ENCODE assay signal across 8 cellular contexts in genomic region chr2:70946832-70947442, GRCh38. TPM values are rescaled to one million over a fixed set of nuclear protein-coding genes. Genes with fewer than 3 reads are reported as not detected.
DNase-seq lines count a peak whose midpoint lies in the region; ATAC-seq and TF ChIP-seq lines count a peak whose summit lies in the region.

No MANE protein-coding gene starts in this region.

- peak; percentile 19 to 60 (median 49) for DNase-seq in CD8-positive, alpha-beta T cell
- DNase-seq in HK-2 (ENCODE audit: unreplicated experiment) = peak; percentile 38
- DNase-seq in NOMO-1 treated with dmso at 0.1 percent for 144 hours (lab: John Stamatoyannopoulos, UW; ENCODE audit: unreplicated experiment) = peak; percentile 37
- DNase-seq in activated T-cell treated with anti-CD3 and anti-CD28 coated beads, Interleukin-2, amount 50 U/mL, for 1 hour = peak; percentile 33
- peak; percentile 70 for DNase-seq in fibroblast of the aortic adventitia (ENCODE audit: low read depth)
- peak; percentile 88 for DNase-seq in osteoblast (ENCODE audit: insufficient read length, low spot score, missing footprints)

- CTCF ChIA-PET in CD8-positive, alpha-beta T cell (lab: Charles Lee) = interaction anchor here (0.6 to 3.9 kb wide), 29 partner anchors 10 to 642 kb away, joined by 3 to 73 read pairs (median 5); partner anchors contain the start of genes ATP6V1B1 and FIGLA

- H3K27me3 ChIP-seq in CD8-positive, alpha-beta T cell (ENCODE audit: insufficient read depth, low read length) = no peaks in the 10 kb centered on the region
- no peaks in the 10 kb centered on the region for H3K27me3 ChIP-seq in osteoblast (ENCODE audit: insufficient read depth, low read length)

- H3K4me1 Mint-ChIP-seq in CD8-positive, alpha-beta T cell (ENCODE audit: low read depth) = peaks cover 13% of the 10 kb centered on the region

- H3K36me3 ChIP-seq in CD8-positive, alpha-beta T cell (ENCODE audit: insufficient read depth, low read length) = no peaks in the 10 kb centered on the region
- H3K36me3 ChIP-seq in osteoblast (ENCODE audit: insufficient read depth, low read length) = no peaks in the 10 kb centered on the region

- no peak overlapping the region for H3K4me3 ChIP-seq in CD8-positive, alpha-beta T cell (ENCODE audit: low read depth, low read length)
- H3K4me3 ChIP-seq in fibroblast of the aortic adventitia (ENCODE audit: low read depth, low read length) = no peak overlapping the region
- H3K4me3 ChIP-seq in osteoblast (ENCODE audit: insufficient read depth, low read length) = no peak overlapping the region

- H3K9me3 ChIP-seq in CD8-positive, alpha-beta T cell (ENCODE audit: low read length) = no peaks in the 10 kb centered on the region
- H3K9me3 ChIP-seq in osteoblast (ENCODE audit: low read depth, low read length) = no peaks in the 10 kb centered on the region

- no peaks in the 10 kb centered on the region for H3K9me3 Mint-ChIP-seq in CD8-positive, alpha-beta T cell

- no peaks in the 10 kb centered on the region for H3K79me2 ChIP-seq in osteoblast (ENCODE audit: insufficient read depth, low read length)

- no peak overlapping the region for H3K27ac ChIP-seq in CD8-positive, alpha-beta T cell (ENCODE audit: low read depth, low read length)
- H3K27ac ChIP-seq in osteoblast (ENCODE audit: low read depth, low read length) = no peak overlapping the region

- intact Hi-C loops in CD8-positive, alpha-beta T cell (cut with DNase I, micrococcal nuclease) = no loop called here

- peaks cover 17% of the 10 kb centered on the region for H3K27me3 Mint-ChIP-seq in CD8-positive, alpha-beta T cell (ENCODE audit: low read depth)

- ATAC-seq in CD8-positive, alpha-beta T cell = peak; percentile 36
- ATAC-seq in GM18502 (IDR thresholded peaks at IDR 0.05; ENCODE audit: poor library complexity, unreplicated experiment) (no peak), esophagus mucosa (no peak)

- no peaks in the 10 kb centered on the region for H3K4me1 ChIP-seq in CD8-positive, alpha-beta T cell (ENCODE audit: insufficient read depth, low read length)
- peaks cover 19% of the 10 kb centered on the region for H3K4me1 ChIP-seq in osteoblast (ENCODE audit: insufficient read depth, low read length)

- peak overlapping the region; percentile 38 for H3K4me3 Mint-ChIP-seq in CD8-positive, alpha-beta T cell

- POLR2A ChIA-PET in CD8-positive, alpha-beta T cell (lab: Charles Lee) = no interaction called here

- no peaks in the 10 kb centered on the region for H3K36me3 Mint-ChIP-seq in CD8-positive, alpha-beta T cell

- H4K20me1 ChIP-seq in osteoblast (ENCODE audit: insufficient read depth, low read length) = peaks cover 7% of the 10 kb centered on the region

- H2AFZ ChIP-seq in osteoblast (ENCODE audit: low read length) = no peak overlapping the region

- H3K4me2 ChIP-seq in osteoblast (ENCODE audit: insufficient read depth, low read length) = peak overlapping the region; percentile 79

- TF ChIP-seq CTCF in CD8-positive, alpha-beta T cell (IDR thresholded peaks at IDR 0.05) = peak; percentile 92
- TF ChIP-seq CTCF in fibroblast of the aortic adventitia (IDR thresholded peaks at IDR 0.05; ENCODE audit: insufficient read depth, low read length) = peak; percentile 83
- TF ChIP-seq CTCF in osteoblast (IDR thresholded peaks at IDR 0.05; ENCODE audit: extremely low read depth, low read depth, low read length) = peak; percentile 82

- no peak overlapping the region for H3K27ac Mint-ChIP-seq in CD8-positive, alpha-beta T cell

RNA-seq across cellular contexts. Expression of gene ATP6V1B1, which starts 11.2 kb away (rescaled TPM):
- not detected for total RNA-seq in CD8-positive, alpha-beta T cell
- total RNA-seq in fibroblast of the aortic adventitia (ENCODE audit: low replicate concordance) (0.09 and 0.57 TPM in 2 replicates), osteoblast (0.88 and 2.5 TPM in 2 replicates), esophagus mucosa (2.4 TPM)

RNA-seq across cellular contexts. Expression of gene ANKRD53, which starts 31.5 kb away (rescaled TPM):
- total RNA-seq in CD8-positive, alpha-beta T cell = 1 to 10 TPM in 1 of 2 experiments, under 1 TPM in 1; 0.69 to 1.7 TPM
- total RNA-seq in fibroblast of the aortic adventitia (ENCODE audit: low replicate concordance) (1.1 and 6.5 TPM in 2 replicates), osteoblast (0.88 and 1.1 TPM in 2 replicates), esophagus mucosa (0.40 TPM)

RNA-seq across cellular contexts. Expression of gene VAX2, which starts 46.6 kb away (rescaled TPM):
- not detected for total RNA-seq in CD8-positive, alpha-beta T cell
- total RNA-seq in fibroblast of the aortic adventitia (ENCODE audit: low replicate concordance) = 0.82 and 1.4 TPM in 2 replicates
- total RNA-seq in osteoblast = 4.1 and 4.3 TPM in 2 replicates
- total RNA-seq in esophagus mucosa = 0.76 TPM

RNA-seq across cellular contexts. Expression of gene TEX261, which starts 47.7 kb away (rescaled TPM):
- 10 to 100 TPM; 23.1 to 28.1 TPM for total RNA-seq in CD8-positive, alpha-beta T cell
- total RNA-seq in fibroblast of the aortic adventitia (ENCODE audit: low replicate concordance) = 11.8 and 44.2 TPM in 2 replicates
- total RNA-seq in osteoblast = 30.0 and 36.8 TPM in 2 replicates
- total RNA-seq in esophagus mucosa = 36.7 TPM

Comparison
In these comparisons a context has a peak if more than half of its experiments do, and no peak if none do; other contexts are left out.
1. DNase-seq: peak in every context shown above with its lines; median percentile 88 in osteoblast; 70 in fibroblast of the aortic adventitia; 49 in CD8-positive, alpha-beta T cell; 38 in HK-2; 37 in NOMO-1 treated with dmso at 0.1 percent for 144 hours; 33 in activated T-cell treated with anti-CD3 and anti-CD28 coated beads, Interleukin-2, amount 50 U/mL, for 1 hour.